11 cellular contexts compared by ENCODE assay signal in genomic region chr4:184400375-184400870, GRCh38.
DNase-seq lines count a peak whose midpoint lies in the region; ATAC-seq, FAIRE-seq and TF ChIP-seq lines count a peak whose summit lies in the region.
"Had no signal": no experiment of that assay in that cellular context is flagged by ENCODE, and none has a peak within 500 bp of the region (broad histone marks: within the 10 kb centered on the region; RNA-seq: fewer than 3 reads in every experiment).

No MANE protein-coding gene starts in this region.

- H3K4ac ChIP-seq in trophoblast cell (ENCODE audit: low read depth, low read length): no peak overlapping the region

- H2BK12ac ChIP-seq in trophoblast cell (ENCODE audit: low read length): no peak overlapping the region

- BruUV-seq in HepG2 (replicated peaks; lab: Mats Ljungman, UMichigan): no TSS peak
- no TSS peak for BruUV-seq in OCI-LY7 (replicated peaks; lab: Mats Ljungman, UMichigan)

- no peak overlapping the region for H2BK120ac ChIP-seq in trophoblast cell (ENCODE audit: insufficient read depth, low read length, poor library complexity)

- no peaks in the 10 kb centered on the region for H3K9me2 ChIP-seq in OCI-LY7 (ENCODE audit: insufficient read depth, low read length)

- H2AFZ ChIP-seq in HepG2 (ENCODE audit: low read length): no peak overlapping the region
- H2AFZ ChIP-seq in OCI-LY7 (ENCODE audit: low read length): no peak overlapping the region
- H2AFZ ChIP-seq in trophoblast cell (ENCODE audit: insufficient read depth, low read length, poor library complexity): no peak overlapping the region

- H3K27me3 ChIP-seq in liver (ENCODE audit: control insufficient read depth in 4 of 4, insufficient read depth in 4 of 4, low read length in 3 of 4) (no peaks in the 10 kb centered on the region), HepG2 (ENCODE audit: control insufficient read depth in 1 of 2, insufficient read depth in 2 of 2, low read length in 2 of 2) (no peaks in the 10 kb centered on the region), brain microvascular endothelial cell (replicated peaks) (no peaks in the 10 kb centered on the region), trophoblast cell (ENCODE audit: insufficient read depth, low read length) (no peaks in the 10 kb centered on the region)

- in situ Hi-C loops in HepG2 (cut with HindIII; ENCODE audit: extremely low pct_ligation_motif_present, low pct_unique_long_range_greater_than_20kb): no loop called here
- in situ Hi-C loops in brain microvascular endothelial cell (cut with HindIII; ENCODE audit: low pct_ligation_motif_present, low sequenced_read_pairs): no loop called here

- H3K36me3 ChIP-seq in liver (ENCODE audit: control insufficient read depth in 4 of 4, insufficient read depth in 3 of 4, low read depth in 1 of 4, low read length in 3 of 4): peaks cover 6 to 38% (median 34%) of the 10 kb centered on the region in 4 donors
- H3K36me3 ChIP-seq in HepG2 (replicated peaks in 1 of 2; ENCODE audit: control insufficient read depth in 1 of 2, insufficient read depth in 2 of 2, low read length in 2 of 2): peaks cover 23 to 55% of the 10 kb centered on the region in 2 experiments
- H3K36me3 ChIP-seq in brain microvascular endothelial cell (replicated peaks): peaks cover 9% of the 10 kb centered on the region
- peaks cover 55% of the 10 kb centered on the region for H3K36me3 ChIP-seq in OCI-LY7 (ENCODE audit: insufficient read depth, low read length)
- peaks cover 8% of the 10 kb centered on the region in 2 experiments for H3K36me3 ChIP-seq in trophoblast cell (ENCODE audit: control insufficient read depth in 1 of 2, insufficient read depth in 2 of 2, low read length in 2 of 2)

- CTCF ChIA-PET in HepG2 (lab: Yijun Ruan, JAX; ENCODE audit: low intra/inter-chr PET ratio, low total read pairs) (no interaction called here), OCI-LY7 (lab: Charles Lee; ENCODE audit: unreplicated experiment) (no interaction called here)

- no peak for TF ChIP-seq EP300 in HepG2 (IDR thresholded peaks at IDR 0.05; ENCODE audit: low read depth in 2 of 2, low read length in 2 of 2)
- TF ChIP-seq EP300 in HepG2 (CRISPR knock-in tag; IDR thresholded peaks at IDR 0.05; ENCODE audit: borderline replicate concordance): no peak

- no peak for ATAC-seq in HepG2
- no peak for ATAC-seq in HG02763 (IDR thresholded peaks at IDR 0.05; ENCODE audit: unreplicated experiment)
- no peak for ATAC-seq in HG02884 (IDR thresholded peaks at IDR 0.05; ENCODE audit: unreplicated experiment)

- TF ChIP-seq RAD21 in liver (IDR thresholded peaks at IDR 0.05) (peak; percentile 57 to 68), HepG2 (CRISPR knock-in tag; IDR thresholded peaks at IDR 0.05) (no peak)

- H2BK5ac ChIP-seq in trophoblast cell (ENCODE audit: low read depth, low read length, poor library complexity): no peak overlapping the region

- H3K27ac ChIP-seq in liver (ENCODE audit: low read depth in 1 of 2, low read length in 2 of 2): peak overlapping the region; percentile 15 to 66
- H3K27ac ChIP-seq in HepG2 (ENCODE audit: extremely low read length, insufficient read depth, low read length): no peak overlapping the region
- H3K27ac ChIP-seq in brain microvascular endothelial cell: peak overlapping the region; percentile 53
- H3K27ac ChIP-seq in OCI-LY7 (ENCODE audit: low read depth, low read length, poor library complexity, severe bottlenecking): no peak overlapping the region
- H3K27ac ChIP-seq in trophoblast cell (ENCODE audit: low read depth, low read length): no peak overlapping the region

- H4K91ac ChIP-seq in trophoblast cell (ENCODE audit: low read depth, low read length): no peak overlapping the region

- peak; percentile 33 for TF ChIP-seq CTCF in liver (IDR thresholded peaks at IDR 0.05; ENCODE audit: low read depth, low read length, missing input control)
- no peak for TF ChIP-seq CTCF in HepG2 (CRISPR knock-in tag; IDR thresholded peaks at IDR 0.05)
- peak; percentile 60 for TF ChIP-seq CTCF in brain microvascular endothelial cell (IDR thresholded peaks at IDR 0.05; ENCODE audit: low read depth, low read length, missing control alignments)
- no peak for TF ChIP-seq CTCF in OCI-LY7 (conservative IDR thresholded peaks at IDR 0.05; ENCODE audit: low read length)

- no peak overlapping the region for H2AK5ac ChIP-seq in trophoblast cell (ENCODE audit: low read length)

- H4K8ac ChIP-seq in trophoblast cell (ENCODE audit: low read depth, low read length): no peak overlapping the region

- no peak overlapping the region for H4K12ac ChIP-seq in trophoblast cell (ENCODE audit: low read depth, low read length)

- no peak overlapping the region for H3K9ac ChIP-seq in liver (ENCODE audit: low read depth in 1 of 2, low read length in 2 of 2)
- no peak overlapping the region for H3K9ac ChIP-seq in HepG2 (ENCODE audit: insufficient read depth, low read depth, low read length)
- no peak overlapping the region for H3K9ac ChIP-seq in trophoblast cell (ENCODE audit: low read length)

- no peaks in the 10 kb centered on the region for H3K9me3 ChIP-seq in liver (ENCODE audit: control insufficient read depth in 4 of 4, low read length in 3 of 4)
- no peaks in the 10 kb centered on the region for H3K9me3 ChIP-seq in HepG2 (ENCODE audit: low read length)
- H3K9me3 ChIP-seq in OCI-LY7 (ENCODE audit: low read length): no peaks in the 10 kb centered on the region
- no peaks in the 10 kb centered on the region for H3K9me3 ChIP-seq in trophoblast cell (ENCODE audit: insufficient read depth, low read depth, low read length)

- H4K20me1 ChIP-seq in HepG2 (ENCODE audit: insufficient read depth, low read length) (no peaks in the 10 kb centered on the region), OCI-LY7 (ENCODE audit: insufficient read depth, low read length) (no peaks in the 10 kb centered on the region)

- peaks cover 3 to 9% (median 6%) of the 10 kb centered on the region in 4 donors for H3K4me1 ChIP-seq in liver (ENCODE audit: control insufficient read depth in 4 of 4, insufficient read depth in 4 of 4, low read length in 3 of 4)
- H3K4me1 ChIP-seq in HepG2 (ENCODE audit: insufficient read depth, low read length): no peaks in the 10 kb centered on the region
- H3K4me1 ChIP-seq in OCI-LY7 (ENCODE audit: insufficient read depth, low read length, poor library complexity, severe bottlenecking): peaks cover 20% of the 10 kb centered on the region
- no peaks in the 10 kb centered on the region for H3K4me1 ChIP-seq in trophoblast cell (ENCODE audit: control insufficient read depth in 1 of 2, insufficient read depth in 2 of 2, low read length in 2 of 2)

- intact Hi-C loops in HepG2 (cut with micrococcal nuclease; ENCODE audit: unreplicated experiment): no loop called here
- intact Hi-C loops in OCI-LY7 (cut with micrococcal nuclease; ENCODE audit: unreplicated experiment): no loop called here

- POLR2A ChIA-PET in HepG2 (lab: Yijun Ruan, JAX) (no interaction called here), OCI-LY7 (lab: Charles Lee) (no interaction called here)

- H3K18ac ChIP-seq in trophoblast cell (ENCODE audit: low read length): no peak overlapping the region

- DNase-seq in HepG2 (ENCODE audit: low spot score) (no peak), brain microvascular endothelial cell (peak; percentile 89), kidney glomerular epithelial cell (lab: John Stamatoyannopoulos, UW) (peak; percentile 40), OCI-LY7 (ENCODE audit: low spot score) (no peak), trophoblast cell (no peak)
- DNase-seq: C1 segment of cervical spinal cord, NCI-H187 treated with DMSO at 0.1 percent for 48 hours, T-helper 9 cell had no signal

- H3K23ac ChIP-seq in trophoblast cell (ENCODE audit: low read length): no peak overlapping the region

- H3K4me2 ChIP-seq in HepG2 (ENCODE audit: low read depth, low read length) (no peak overlapping the region), OCI-LY7 (ENCODE audit: low read length) (no peak overlapping the region), trophoblast cell (ENCODE audit: low read length) (no peak overlapping the region)

- no peaks in the 10 kb centered on the region for H3K79me2 ChIP-seq in HepG2 (ENCODE audit: insufficient read depth, low read length)
- H3K79me2 ChIP-seq in OCI-LY7 (ENCODE audit: insufficient read depth, low read depth, low read length): no peaks in the 10 kb centered on the region
- no peaks in the 10 kb centered on the region for H3K79me2 ChIP-seq in trophoblast cell (ENCODE audit: control insufficient read depth, insufficient read depth, low read length, poor library complexity)

- H3K79me1 ChIP-seq in trophoblast cell (ENCODE audit: low read length): no peaks in the 10 kb centered on the region

- WGBS in liver: 49% methylated on average over 7 of the region's 7 CpGs
- WGBS in HepG2 (ENCODE audit: low lambda C conversion rate): 96% methylated on average over 7 of the region's 7 CpGs
- no CpG with 5 or more reads among the region's 7 CpGs for WGBS in trophoblast cell (ENCODE audit: extremely low coverage, insufficient coverage, insufficient read length)

- FAIRE-seq in HepG2 (lab: Jason Lieb, UNC): no peak

- H3K14ac ChIP-seq in trophoblast cell (ENCODE audit: low read length): no peak overlapping the region

- TF ChIP-seq POLR2A in HepG2 (IDR thresholded peaks at IDR 0.05; ENCODE audit: insufficient read depth in 1 of 2, low read depth in 2 of 2, low read length in 2 of 2): no peak

- H3K4me3 ChIP-seq in liver (ENCODE audit: low read depth in 1 of 3, low read length in 3 of 3) (no peak overlapping the region), HepG2 (replicated peaks in 1 of 3; ENCODE audit: insufficient read depth in 1 of 3, low read depth in 2 of 3, low read length in 3 of 3) (no peak overlapping the region), brain microvascular endothelial cell (ENCODE audit: low read depth, low read length) (no peak overlapping the region), OCI-LY7 (ENCODE audit: low read depth, low read length, poor library complexity, severe bottlenecking) (no peak overlapping the region), trophoblast cell (ENCODE audit: low read depth, low read length) (no peak overlapping the region)

TF ChIP-seq in liver, 16 proteins besides CTCF, POLR2A, EP300 and RAD21 (continues in another document):
- TF ChIP-seq ATF3 (IDR thresholded peaks at IDR 0.05) (peak; percentile 29), SP1 (IDR thresholded peaks at IDR 0.05) (peak; percentile 48), TAF1 (conservative IDR thresholded peaks at IDR 0.05) (no peak), HNF4G (IDR thresholded peaks at IDR 0.05) (no peak), FOXA2 (IDR thresholded peaks at IDR 0.05) (peak; percentile 70)

TF ChIP-seq in HepG2, 621 proteins besides CTCF, POLR2A, EP300 and RAD21 (continues in another document):
- no peak for TF ChIP-seq TERF1 (CRISPR knock-in tag; IDR thresholded peaks at IDR 0.05)

Comparison
In these comparisons a context has a peak if more than half of its experiments do, and no peak if none do; other contexts are left out.
1. H3K27ac ChIP-seq: peak in liver (2 of 2) and brain microvascular endothelial cell (single experiment); none in HepG2 (single experiment), OCI-LY7 (single experiment) and trophoblast cell (single experiment).
2. CTCF ChIP-seq: peak in liver (single experiment) and brain microvascular endothelial cell (single experiment); none in HepG2 (single experiment) and OCI-LY7 (single experiment).
3. DNase-seq: peak in brain microvascular endothelial cell (single experiment) and kidney glomerular epithelial cell (single experiment); none in HepG2 (single experiment), OCI-LY7 (single experiment) and trophoblast cell (0 of 2).